31 cellular contexts compared by ENCODE assay signal in the genomic region with DNA sequence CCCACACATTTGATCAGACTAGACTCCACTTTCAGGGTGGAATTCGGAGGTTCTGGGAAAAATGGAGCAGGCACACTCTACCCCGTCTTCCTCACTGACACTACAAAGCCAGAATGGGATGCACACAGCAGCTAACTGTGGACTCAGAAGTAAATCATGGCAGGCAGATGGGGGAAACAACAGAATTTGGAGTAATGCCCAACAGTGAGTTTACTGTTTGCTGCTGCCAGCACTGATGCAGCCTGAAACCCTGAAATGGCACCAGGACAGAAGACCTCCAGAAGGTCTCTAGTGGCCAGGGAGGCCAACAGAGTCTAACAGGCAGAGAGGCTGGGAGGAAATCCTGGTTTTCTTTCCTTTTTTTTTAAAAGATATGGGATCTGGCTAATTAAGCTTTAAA. TPM values are rescaled to one million over a fixed set of nuclear protein-coding genes. Genes with fewer than 3 reads are reported as not detected.
DNase-seq lines count a peak whose midpoint lies in the region; ATAC-seq and TF ChIP-seq lines count a peak whose summit lies in the region.
"Had no signal": no experiment of that assay in that cellular context is flagged by ENCODE, and none has a peak within 500 bp of the region (broad histone marks: within the 10 kb centered on the region; RNA-seq: fewer than 3 reads in every experiment).

No MANE protein-coding gene starts in this region.

- POLR2A ChIA-PET in CD8-positive, alpha-beta T cell (lab: Charles Lee): no interaction called here

- peaks cover 53% of the 10 kb centered on the region for H3K4me1 Mint-ChIP-seq in endothelial cell (ENCODE audit: unreplicated experiment)
- no peaks in the 10 kb centered on the region for H3K4me1 Mint-ChIP-seq in CD8-positive, alpha-beta T cell (ENCODE audit: low read depth)
- no peaks in the 10 kb centered on the region for H3K4me1 Mint-ChIP-seq in activated naive CD4-positive, alpha-beta T cell treated with anti-CD3 and anti-CD28 coated beads for 36 hours (ENCODE audit: low read depth)
- H3K4me1 Mint-ChIP-seq in stimulated activated memory B cell treated with anti-CD40 and anti-IgM and Interleukin-4, amounts not matched to agents 10 μg/mL and 1 μg/mL and 100 μg/mL, for 72 hours: no peaks in the 10 kb centered on the region

- no peaks in the 10 kb centered on the region for H3K9me3 Mint-ChIP-seq in endothelial cell (ENCODE audit: unreplicated experiment)
- H3K9me3 Mint-ChIP-seq in CD8-positive, alpha-beta T cell: no peaks in the 10 kb centered on the region
- H3K9me3 Mint-ChIP-seq in activated naive CD4-positive, alpha-beta T cell treated with anti-CD3 and anti-CD28 coated beads for 36 hours: no peaks in the 10 kb centered on the region
- H3K9me3 Mint-ChIP-seq in stimulated activated memory B cell treated with anti-CD40 and anti-IgM and Interleukin-4, amounts not matched to agents 10 μg/mL and 1 μg/mL and 100 μg/mL, for 72 hours: no peaks in the 10 kb centered on the region
- H3K9me3 Mint-ChIP-seq: activated CD8-positive, alpha-beta T cell treated with anti-CD3 and anti-CD28 coated beads for 36 hours; activated naive CD4-positive, alpha-beta T cell treated with anti-CD3 and anti-CD28 coated beads, Interleukin-2, amount 10 ng/mL, durations not matched to agents 7 days and 5 days; brain; GM23338; HFFc6; nephron; T-helper 1 cell treated with Interleukin-12 subunit alpha and Interleukin-12 subunit beta and Interleukin-4 antibody, amounts not matched to agents 30 μg/mL and 1 μg/mL, for 36 hours had no signal

- peaks cover 35% of the 10 kb centered on the region for H3K36me3 ChIP-seq in CD8-positive, alpha-beta T cell (ENCODE audit: insufficient read depth, low read length)
- H3K36me3 ChIP-seq: ovary had no signal

- peak overlapping the region; percentile 52 for H3K27ac Mint-ChIP-seq in endothelial cell (ENCODE audit: unreplicated experiment)
- no peak overlapping the region for H3K27ac Mint-ChIP-seq in CD8-positive, alpha-beta T cell
- H3K27ac Mint-ChIP-seq in activated naive CD4-positive, alpha-beta T cell treated with anti-CD3 and anti-CD28 coated beads for 36 hours: no peak overlapping the region
- no peak overlapping the region for H3K27ac Mint-ChIP-seq in stimulated activated memory B cell treated with anti-CD40 and anti-IgM and Interleukin-4, amounts not matched to agents 10 μg/mL and 1 μg/mL and 100 μg/mL, for 72 hours
- H3K27ac Mint-ChIP-seq: activated CD8-positive, alpha-beta T cell treated with anti-CD3 and anti-CD28 coated beads for 36 hours; activated naive CD4-positive, alpha-beta T cell treated with anti-CD3 and anti-CD28 coated beads, Interleukin-2, amount 10 ng/mL, durations not matched to agents 7 days and 5 days; GM23338; HFFc6 had no signal

- no peaks in the 10 kb centered on the region for H3K9me3 ChIP-seq in CD8-positive, alpha-beta T cell (ENCODE audit: low read length)
- H3K9me3 ChIP-seq: gastroesophageal sphincter, lower lobe of right lung, ovary, SK-N-SH, stomach, tibial nerve had no signal

- no peak overlapping the region for H3K4me3 ChIP-seq in CD8-positive, alpha-beta T cell (ENCODE audit: low read depth, low read length)
- H3K4me3 ChIP-seq: gastroesophageal sphincter, GM23338, hepatocyte, lower lobe of right lung, ovary, stomach, tibial nerve had no signal

- no peak for ATAC-seq in CD8-positive, alpha-beta T cell
- ATAC-seq in stimulated activated memory B cell treated with anti-CD40 and anti-IgM and Interleukin-4, amounts not matched to agents 10 μg/mL and 1 μg/mL and 100 μg/mL, for 72 hours: no peak
- ATAC-seq: activated CD8-positive, alpha-beta T cell treated with anti-CD3 and anti-CD28 coated beads for 36 hours; gastroesophageal sphincter; GM23338; lower lobe of right lung; PC-3 had no signal

- no peak overlapping the region for H3K4me3 Mint-ChIP-seq in endothelial cell (ENCODE audit: unreplicated experiment)
- no peak overlapping the region for H3K4me3 Mint-ChIP-seq in CD8-positive, alpha-beta T cell
- no peak overlapping the region for H3K4me3 Mint-ChIP-seq in activated naive CD4-positive, alpha-beta T cell treated with anti-CD3 and anti-CD28 coated beads for 36 hours
- no peak overlapping the region for H3K4me3 Mint-ChIP-seq in stimulated activated memory B cell treated with anti-CD40 and anti-IgM and Interleukin-4, amounts not matched to agents 10 μg/mL and 1 μg/mL and 100 μg/mL, for 72 hours
- H3K4me3 Mint-ChIP-seq: activated CD8-positive, alpha-beta T cell treated with anti-CD3 and anti-CD28 coated beads for 36 hours; activated naive CD4-positive, alpha-beta T cell treated with anti-CD3 and anti-CD28 coated beads, Interleukin-2, amount 10 ng/mL, durations not matched to agents 7 days and 5 days; brain; GM23338; HFFc6; nephron; T-helper 1 cell treated with Interleukin-12 subunit alpha and Interleukin-12 subunit beta and Interleukin-4 antibody, amounts not matched to agents 30 μg/mL and 1 μg/mL, for 36 hours had no signal

- CTCF ChIA-PET in CD8-positive, alpha-beta T cell (lab: Charles Lee): interaction anchor here (1.9 to 2.3 kb wide), 2 partner anchors 20 to 22 kb away, joined by 4 to 8 read pairs; no protein-coding TSS in a partner anchor
- CTCF ChIA-PET in activated naive CD4-positive, alpha-beta T cell treated with anti-CD3 and anti-CD28 coated beads for 36 hours (lab: Charles Lee): no interaction called here

- H3K27me3 Mint-ChIP-seq in endothelial cell (ENCODE audit: unreplicated experiment): peaks cover 5% of the 10 kb centered on the region
- no peaks in the 10 kb centered on the region for H3K27me3 Mint-ChIP-seq in CD8-positive, alpha-beta T cell (ENCODE audit: low read depth)
- no peaks in the 10 kb centered on the region for H3K27me3 Mint-ChIP-seq in activated naive CD4-positive, alpha-beta T cell treated with anti-CD3 and anti-CD28 coated beads for 36 hours (ENCODE audit: low read depth)
- no peaks in the 10 kb centered on the region for H3K27me3 Mint-ChIP-seq in stimulated activated memory B cell treated with anti-CD40 and anti-IgM and Interleukin-4, amounts not matched to agents 10 μg/mL and 1 μg/mL and 100 μg/mL, for 72 hours
- H3K27me3 Mint-ChIP-seq: activated CD8-positive, alpha-beta T cell treated with anti-CD3 and anti-CD28 coated beads for 36 hours; activated naive CD4-positive, alpha-beta T cell treated with anti-CD3 and anti-CD28 coated beads, Interleukin-2, amount 10 ng/mL, durations not matched to agents 7 days and 5 days; brain had no signal

- no peaks in the 10 kb centered on the region for H3K4me1 ChIP-seq in CD8-positive, alpha-beta T cell (ENCODE audit: insufficient read depth, low read length)

- intact Hi-C loops in posterior vena cava (cut with DNase I): no loop called here
- intact Hi-C loops in CD8-positive, alpha-beta T cell (cut with DNase I, micrococcal nuclease): no loop called here
- intact Hi-C loops in activated naive CD4-positive, alpha-beta T cell treated with anti-CD3 and anti-CD28 coated beads for 36 hours (cut with micrococcal nuclease): no loop called here

- no peak overlapping the region for H3K27ac ChIP-seq in CD8-positive, alpha-beta T cell (ENCODE audit: low read depth, low read length)
- H3K27ac ChIP-seq: hepatocyte, ovary, tibial nerve had no signal

- DNase-seq in D341Med (ENCODE audit: low spot score) (peak; percentile 52), NCI-H1694 (lab: John Stamatoyannopoulos, UW) (peak; percentile 87), endothelial cell (ENCODE audit: low spot score) (no peak), posterior vena cava (ENCODE audit: low spot score) (peak; percentile 28), NCI-H2196 treated with DMSO at 0.1 percent for 48 hours (lab: John Stamatoyannopoulos, UW; ENCODE audit: unreplicated experiment) (no peak)
- DNase-seq in CD8-positive, alpha-beta T cell: no peak
- DNase-seq in activated naive CD4-positive, alpha-beta T cell treated with anti-CD3 and anti-CD28 coated beads for 36 hours: no peak
- DNase-seq: activated CD8-positive, alpha-beta T cell treated with anti-CD3 and anti-CD28 coated beads for 36 hours; activated naive CD4-positive, alpha-beta T cell treated with anti-CD3 and anti-CD28 coated beads, Interleukin-2, amount 10 ng/mL, durations not matched to agents 7 days and 5 days; COR-L47; DMS79; GDM1; HFFc6; Kasumi-1; lower lobe of right lung; NCI-H1436 treated with DMSO at 0.1 percent for 48 hours; NCI-H510A treated with DMSO at 0.1 percent for 48 hours; NK-92 treated with Interleukin-12 subunit alpha and Interleukin-12 subunit beta, amount 100 ng/mL, for 24 hours; ovary; PC-3; SK-N-SH; stimulated activated CD8-positive, alpha-beta memory T cell treated with anti-CD3 and anti-CD28 coated beads, Interleukin-4, amount 100 ng/mL, for 48 hours; stomach had no signal

- no peak for TF ChIP-seq CTCF in endothelial cell (IDR thresholded peaks at IDR 0.05; ENCODE audit: unreplicated experiment)
- TF ChIP-seq CTCF in CD8-positive, alpha-beta T cell (IDR thresholded peaks at IDR 0.05): no peak

- H3K27me3 ChIP-seq in CD8-positive, alpha-beta T cell (ENCODE audit: insufficient read depth, low read length): no peaks in the 10 kb centered on the region
- H3K27me3 ChIP-seq: gastroesophageal sphincter, hepatocyte, ovary, stomach, tibial nerve had no signal

- H3K36me3 Mint-ChIP-seq in endothelial cell (ENCODE audit: low read depth, unreplicated experiment): peaks cover 76% of the 10 kb centered on the region
- H3K36me3 Mint-ChIP-seq in CD8-positive, alpha-beta T cell: peaks cover 89% of the 10 kb centered on the region
- peaks cover 29% of the 10 kb centered on the region for H3K36me3 Mint-ChIP-seq in activated naive CD4-positive, alpha-beta T cell treated with anti-CD3 and anti-CD28 coated beads for 36 hours (ENCODE audit: low read depth)
- H3K36me3 Mint-ChIP-seq in stimulated activated memory B cell treated with anti-CD40 and anti-IgM and Interleukin-4, amounts not matched to agents 10 μg/mL and 1 μg/mL and 100 μg/mL, for 72 hours: peaks cover 59% of the 10 kb centered on the region

RNA-seq across cellular contexts. Expression of a gene that starts 24.6 kb away (rescaled TPM):
- total RNA-seq in endothelial cell (ENCODE audit: unreplicated experiment) (128 TPM), posterior vena cava (100 to 1,000 TPM; 136 to 138 TPM)
- total RNA-seq in CD8-positive, alpha-beta T cell: 10 to 100 TPM; 26.2 to 31.3 TPM
- total RNA-seq in activated naive CD4-positive, alpha-beta T cell treated with anti-CD3 and anti-CD28 coated beads for 36 hours: 10 to 100 TPM; 31.1 to 33.4 TPM

RNA-seq across cellular contexts. Expression of a gene that starts 24.9 kb away (rescaled TPM):
- total RNA-seq in endothelial cell (ENCODE audit: unreplicated experiment) (44.3 TPM), posterior vena cava (10 to 100 TPM; 29.5 to 34.9 TPM)
- 10 to 100 TPM; 16.5 to 17.8 TPM for total RNA-seq in CD8-positive, alpha-beta T cell
- total RNA-seq in activated naive CD4-positive, alpha-beta T cell treated with anti-CD3 and anti-CD28 coated beads for 36 hours: 10 to 100 TPM; 26.2 to 26.6 TPM

Comparison
In these comparisons a context has a peak if more than half of its experiments do, and no peak if none do; other contexts are left out.
1. DNase-seq: peak in D341Med (single experiment), NCI-H1694 (single experiment) and posterior vena cava (single experiment); none in endothelial cell (single experiment), CD8-positive, alpha-beta T cell (0 of 7), activated naive CD4-positive, alpha-beta T cell treated with anti-CD3 and anti-CD28 coated beads for 36 hours (single experiment) and NCI-H2196 treated with DMSO at 0.1 percent for 48 hours (single experiment).